ENCODE assay signal across 33 cellular contexts in the genomic region with DNA sequence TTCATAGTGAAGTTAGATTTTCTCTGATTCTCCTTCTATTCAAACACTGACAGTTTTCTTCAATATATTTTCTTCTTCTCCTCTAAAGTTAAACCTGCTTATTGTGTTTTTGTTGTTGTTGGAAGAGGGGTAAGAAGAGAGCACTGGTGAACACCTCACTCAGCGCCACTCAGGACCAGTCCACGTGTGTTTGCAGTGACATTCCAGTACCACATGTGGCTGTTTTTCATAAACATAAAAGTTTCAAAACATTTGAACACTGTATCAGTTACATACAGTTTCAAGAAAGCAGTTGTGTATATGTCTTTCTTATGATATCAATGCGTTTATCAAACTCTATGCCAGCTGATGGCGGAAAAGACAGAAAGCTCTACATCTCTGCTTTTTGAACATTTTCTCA.
"Had no signal": no experiment of that assay in that cellular context is flagged by ENCODE, and none has a peak within 500 bp of the region (broad histone marks: within the 10 kb centered on the region; RNA-seq: fewer than 3 reads in every experiment).

No MANE protein-coding gene starts in this region.

- H3K9me3 ChIP-seq: MG63 had no signal

- H3K27me3 ChIP-seq: MG63 had no signal

- DNase-seq: Karpas-422, Kasumi-1, MG63, MM.1S, MV-4-11, NCI-H1048, NCI-H1092, NCI-H1092 treated with DMSO at 0.1 percent for 48 hours, NCI-H1105, NCI-H1105 treated with DMSO at 0.1 percent for 48 hours, NCI-H1417 treated with DMSO at 0.1 percent for 48 hours, NCI-H1436, NCI-H1436 treated with DMSO at 0.1 percent for 48 hours, NCI-H1694, NCI-H1694 treated with DMSO at 0.1 percent for 48 hours, NCI-H187, NCI-H187 treated with DMSO at 0.1 percent for 48 hours, NCI-H1930, NCI-H2029, NCI-H2029 treated with DMSO at 0.1 percent for 48 hours, NCI-H2081 treated with DMSO at 0.1 percent for 48 hours, NCI-H2107, NCI-H2171, NCI-H2171 treated with DMSO at 0.1 percent for 48 hours, NCI-H2227 treated with DMSO at 0.1 percent for 48 hours, NCI-H226, NCI-H345, NCI-H446, NCI-H446 treated with DMSO at 0.1 percent for 48 hours, NCI-H510A, NCI-H510A treated with DMSO at 0.1 percent for 48 hours, NCI-H524, NCI-H524 treated with DMSO at 0.1 percent for 48 hours had no signal

- H3K36me3 ChIP-seq: MG63 had no signal

- H3K4me3 ChIP-seq: MG63 had no signal
